ENCODE assay signal across 8 cellular contexts in genomic region chrX:48737213-48737938, GRCh38.
A peak's percentile ranks its signal among the peaks of the same experiment; 100 is the strongest.
DNase-seq lines count a peak whose midpoint lies in the region; ATAC-seq and TF ChIP-seq lines count a peak whose summit lies in the region.

No MANE protein-coding gene starts in this region.

- ATAC-seq in GM19025 (IDR thresholded peaks at IDR 0.05; ENCODE audit: low read depth, unreplicated experiment) (peak; percentile 97), HG03280 (IDR thresholded peaks at IDR 0.05; ENCODE audit: unreplicated experiment) (peak; percentile 99)

- no peak for TF ChIP-seq CTCF in AG09319 (IDR thresholded peaks at IDR 0.05; ENCODE audit: low read depth, low read length)

- DNase-seq in AG09319 (ENCODE audit: extremely low read depth, low read depth) (peak; percentile 94), NCI-H446 (lab: John Stamatoyannopoulos, UW) (peak; percentile 73 to 96), cerebellar nuclear complex (lab: John Stamatoyannopoulos, UW) (peak; percentile 62 to 73), islet precursor cell (peak; percentile 97)
- peak; percentile 79 for DNase-seq in activated CD4-positive, CD25-positive, alpha-beta regulatory T cell treated with anti-CD3 and anti-CD28 coated beads, Interleukin-2, amount 50 U/mL, for 72 hours
- DNase-seq in stimulated activated CD4-positive, alpha-beta T cell treated with anti-CD3 and anti-CD28 coated beads, Interleukin-12 subunit alpha, Interleukin-12 subunit beta, amount 100 ng/mL, for 4 hours = peak; percentile 75

Comparison
In these comparisons a context has a peak if more than half of its experiments do, and no peak if none do; other contexts are left out.
1. Peak in every context shown above with its lines: DNase-seq and ATAC-seq.